Comparison of ENCODE assay signal across 10 cellular contexts in the genomic region with DNA sequence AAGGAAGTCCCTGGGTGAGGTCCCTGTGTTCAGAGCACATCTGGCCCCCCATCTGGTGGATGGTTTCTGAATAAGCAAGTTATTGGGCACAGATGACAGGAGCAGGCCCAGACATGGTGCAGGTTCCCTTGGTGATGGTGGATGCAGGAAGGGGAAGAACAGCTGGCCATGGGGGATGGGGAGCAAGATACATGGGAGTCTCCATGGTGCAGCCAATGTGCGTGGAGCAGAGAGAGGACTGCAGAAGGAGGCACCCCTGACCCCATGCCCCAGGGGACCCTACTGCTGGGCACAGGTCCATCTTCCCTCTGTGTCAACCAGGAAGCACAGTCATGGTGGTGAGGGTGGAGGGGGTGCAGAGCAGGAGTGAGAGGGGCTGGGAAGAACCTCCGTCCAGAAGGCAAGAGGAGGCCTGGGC. TPM values are rescaled to one million over a fixed set of nuclear protein-coding genes. Genes with fewer than 3 reads are reported as not detected.
DNase-seq lines count a peak whose midpoint lies in the region; ATAC-seq and TF ChIP-seq lines count a peak whose summit lies in the region.
"Had no signal": no experiment of that assay in that cellular context is flagged by ENCODE, and none has a peak within 500 bp of the region (broad histone marks: within the 10 kb centered on the region; RNA-seq: fewer than 3 reads in every experiment).

No MANE protein-coding gene starts in this region.

- DNase-seq in ELR (ENCODE audit: low read depth), result peak; percentile 14
- DNase-seq in NCI-H1105 (lab: John Stamatoyannopoulos, UW), result peak; percentile 27
- peak; percentile 36 for DNase-seq in mammary epithelial cell
- DNase-seq in nephron progenitor cell, result no peak
- DNase-seq in T-helper 1 cell, result no peak
- DNase-seq: stimulated activated CD4-positive, alpha-beta T cell treated with anti-CD3 and anti-CD28 coated beads, Interleukin-4, amount 100 ng/mL, for 4 hours had no signal

- dilution Hi-C loops in mammary epithelial cell (cut with HindIII; ENCODE audit: low sequenced_read_pairs), result no loop called here

- H3K27me3 Mint-ChIP-seq in nephron progenitor cell (ENCODE audit: low read depth, poor library complexity), result peaks cover 3% of the 10 kb centered on the region

- H3K79me2 ChIP-seq in mammary epithelial cell (ENCODE audit: insufficient read depth, low read length), result peaks cover 8% of the 10 kb centered on the region

- no peaks in the 10 kb centered on the region for H3K36me3 ChIP-seq in mammary epithelial cell (ENCODE audit: insufficient read depth, low read length)

- intact Hi-C loops in mammary epithelial cell (cut with micrococcal nuclease), result no loop called here

- H3K4me2 ChIP-seq in mammary epithelial cell (ENCODE audit: insufficient read depth, low read depth, low read length), result no peak overlapping the region

- in situ Hi-C loops in mammary epithelial cell (cut with MboI; ENCODE audit: low sequenced_read_pairs in 2 of 2), result no loop called here

- H3K27ac ChIP-seq in mammary epithelial cell (ENCODE audit: insufficient read depth, low read depth, low read length), result no peak overlapping the region

- no peaks in the 10 kb centered on the region for H3K27me3 ChIP-seq in mammary epithelial cell (ENCODE audit: insufficient read depth, low read length)
- H3K27me3 ChIP-seq: tibial nerve had no signal

- ATAC-seq in GM19397 (IDR thresholded peaks at IDR 0.05; ENCODE audit: unreplicated experiment) (no peak), HG02642 (IDR thresholded peaks at IDR 0.05; ENCODE audit: poor library complexity, unreplicated experiment) (no peak), GM18870 (IDR thresholded peaks at IDR 0.05; ENCODE audit: unreplicated experiment) (no peak)

- WGBS in mammary epithelial cell (ENCODE audit: low coverage, missing lambda C conversion rate), result 92% methylated on average over 2 of the region's 2 CpGs

- H2AFZ ChIP-seq in mammary epithelial cell (ENCODE audit: low read depth, low read length), result no peak overlapping the region

- H3K9me3 ChIP-seq in mammary epithelial cell (replicated peaks; ENCODE audit: insufficient read depth, low read length), result no peaks in the 10 kb centered on the region
- H3K9me3 ChIP-seq: tibial nerve had no signal

- TF ChIP-seq CTCF in mammary epithelial cell (conservative IDR thresholded peaks at IDR 0.05 in 1 of 2, IDR thresholded peaks at IDR 0.05 in 1 of 2; ENCODE audit: extremely low read depth in 1 of 2, insufficient read depth in 1 of 2, low read depth in 1 of 2, low read length in 2 of 2) (peak in 1 of 2 donors; percentile 19), nephron progenitor cell (IDR thresholded peaks at IDR 0.05) (no peak)

- peaks cover 7% of the 10 kb centered on the region for H3K36me3 Mint-ChIP-seq in nephron progenitor cell (ENCODE audit: low read depth)

- H3K9ac ChIP-seq in mammary epithelial cell (ENCODE audit: insufficient read depth, low read length), result no peak overlapping the region

- H3K4me1 ChIP-seq in mammary epithelial cell (ENCODE audit: insufficient read depth, low read length), result peaks cover 8% of the 10 kb centered on the region

- no peaks in the 10 kb centered on the region for H4K20me1 ChIP-seq in mammary epithelial cell (ENCODE audit: insufficient read depth, low read length)

- peak overlapping the region; percentile 57 for H3K27ac Mint-ChIP-seq in nephron progenitor cell

- no peak overlapping the region for H3K4me3 Mint-ChIP-seq in nephron progenitor cell

- CTCF ChIA-PET in mammary epithelial cell (lab: Charles Lee; ENCODE audit: low non-redundant PET), result no interaction called here

- no peaks in the 10 kb centered on the region for H3K9me3 Mint-ChIP-seq in nephron progenitor cell

- H3K4me3 ChIP-seq in mammary epithelial cell (replicated peaks in 1 of 3; ENCODE audit: insufficient read depth in 1 of 3, low read depth in 2 of 3, low read length in 3 of 3), result no peak overlapping the region
- H3K4me3 ChIP-seq: tibial nerve had no signal

- peaks cover 17% of the 10 kb centered on the region for H3K4me1 Mint-ChIP-seq in nephron progenitor cell

- BruUV-seq in mammary epithelial cell (replicated peaks; lab: Mats Ljungman, UMichigan), result no TSS peak

RNA-seq across cellular contexts. Expression of gene RABGEF1, which starts 43.8 kb away (rescaled TPM):
- total RNA-seq in mammary epithelial cell, result 10 to 100 TPM; 49.8 to 58.7 TPM
- 36.5 TPM for polyA plus RNA-seq in mammary epithelial cell
- polyA minus RNA-seq in mammary epithelial cell, result 89.7 TPM

Comparison
In these comparisons a context has a peak if more than half of its experiments do, and no peak if none do; other contexts are left out.
1. DNase-seq: peak in ELR (single experiment), NCI-H1105 (single experiment) and mammary epithelial cell (single experiment); none in nephron progenitor cell (single experiment) and T-helper 1 cell (0 of 5).